ENCODE assay signal across 22 cellular contexts in the genomic region with DNA sequence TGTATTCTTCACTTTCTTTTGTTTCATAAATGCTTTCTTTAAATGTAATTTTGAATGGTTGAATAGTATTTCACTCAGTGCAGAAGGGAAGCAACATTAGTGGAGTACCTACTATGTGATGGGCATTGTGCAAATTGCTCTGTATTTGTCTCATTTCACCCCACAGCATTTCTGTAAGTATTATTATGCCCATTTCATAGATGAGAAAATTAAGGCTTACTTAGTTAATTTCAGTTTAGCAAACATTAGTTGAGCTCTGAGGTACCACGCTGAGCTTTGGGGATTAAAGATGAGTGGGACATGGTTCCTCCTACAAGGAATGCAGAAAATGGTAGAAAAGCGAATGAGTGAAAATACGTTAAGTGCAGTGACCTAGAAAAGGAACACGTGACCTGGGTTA.
"Had no signal": no experiment of that assay in that cellular context is flagged by ENCODE, and none has a peak within 500 bp of the region (broad histone marks: within the 10 kb centered on the region; RNA-seq: fewer than 3 reads in every experiment).

No MANE protein-coding gene starts in this region.

- H3K27me3 Mint-ChIP-seq: activated CD8-positive, alpha-beta T cell treated with anti-CD3 and anti-CD28 coated beads for 36 hours; activated naive CD4-positive, alpha-beta T cell treated with anti-CD3 and anti-CD28 coated beads, Interleukin-2, amount 10 ng/mL, durations not matched to agents 7 days and 5 days; T-cell had no signal

- DNase-seq: activated CD4-positive, alpha-beta T cell treated with anti-CD3 and anti-CD28 coated beads for 4 hours; activated CD8-positive, alpha-beta memory T cell treated with anti-CD3 and anti-CD28 coated beads, Interleukin-2, amount 50 U/mL, for 4 hours; activated CD8-positive, alpha-beta T cell treated with anti-CD3 and anti-CD28 coated beads for 36 hours; activated gamma-delta T cell treated with Interleukin-2 at 50 U/mL for 16 hours; activated naive CD4-positive, alpha-beta T cell treated with anti-CD3 and anti-CD28 coated beads, Interleukin-2, amount 10 ng/mL, durations not matched to agents 7 days and 5 days; activated naive CD8-positive, alpha-beta T cell treated with anti-CD3 and anti-CD28 coated beads for 36 hours; activated T-cell treated with anti-CD3 and anti-CD28 coated beads, Interleukin-2, amount 50 U/mL, for 72 hours; brain microvascular endothelial cell; cerebellar nuclear complex; NCI-H1048; NCI-H146; NCI-H187 treated with DMSO at 0.1 percent for 48 hours; NCI-H2081 treated with DMSO at 0.1 percent for 48 hours; NCI-H446; NCI-H524; PC-3; SHP77 treated with DMSO at 0.1 percent for 48 hours; T-cell had no signal

- H3K36me3 Mint-ChIP-seq: T-cell had no signal

- H3K27me3 ChIP-seq: brain microvascular endothelial cell had no signal

- H3K4me3 Mint-ChIP-seq: activated CD8-positive, alpha-beta T cell treated with anti-CD3 and anti-CD28 coated beads for 36 hours; activated naive CD4-positive, alpha-beta T cell treated with anti-CD3 and anti-CD28 coated beads, Interleukin-2, amount 10 ng/mL, durations not matched to agents 7 days and 5 days; activated naive CD8-positive, alpha-beta T cell treated with anti-CD3 and anti-CD28 coated beads for 36 hours; activated T-cell treated with anti-CD3 and anti-CD28 coated beads, Interleukin-2, amount 50 U/mL, for 72 hours; T-cell had no signal

- H3K36me3 ChIP-seq: brain microvascular endothelial cell had no signal

- ATAC-seq: activated CD4-positive, CD25-positive, alpha-beta regulatory T cell treated with anti-CD3 and anti-CD28 coated beads, Interleukin-2, amount 50 U/mL, for 24 hours; activated CD8-positive, alpha-beta T cell treated with anti-CD3 and anti-CD28 coated beads for 36 hours; activated T-cell treated with anti-CD3 and anti-CD28 coated beads, Interleukin-2, amount 50 U/mL, for 72 hours; PC-3; T-cell had no signal

- H3K9me3 Mint-ChIP-seq: activated CD8-positive, alpha-beta T cell treated with anti-CD3 and anti-CD28 coated beads for 36 hours; activated naive CD4-positive, alpha-beta T cell treated with anti-CD3 and anti-CD28 coated beads, Interleukin-2, amount 10 ng/mL, durations not matched to agents 7 days and 5 days; activated T-cell treated with anti-CD3 and anti-CD28 coated beads, Interleukin-2, amount 50 U/mL, for 72 hours; T-cell had no signal

- H3K27ac ChIP-seq: brain microvascular endothelial cell, VCaP had no signal

- H3K27ac Mint-ChIP-seq: activated CD8-positive, alpha-beta T cell treated with anti-CD3 and anti-CD28 coated beads for 36 hours; activated naive CD4-positive, alpha-beta T cell treated with anti-CD3 and anti-CD28 coated beads, Interleukin-2, amount 10 ng/mL, durations not matched to agents 7 days and 5 days; activated naive CD8-positive, alpha-beta T cell treated with anti-CD3 and anti-CD28 coated beads for 36 hours; activated T-cell treated with anti-CD3 and anti-CD28 coated beads, Interleukin-2, amount 50 U/mL, for 72 hours; activated T-helper 2 cell treated with anti-CD3 and anti-CD28 coated beads, Interferon-gamma antibody, Interleukin-2, Interleukin-4, amounts not matched to agents 10 μg/mL and 5 μg/mL and 100 μg/mL, durations not matched to agents 14 hours and 24 hours and 36 hours; T-cell had no signal

- FAIRE-seq: RCC 7860 had no signal
